17 cellular contexts compared by ENCODE assay signal in genomic region chr5:81767938-81768337, GRCh38.
"Had no signal": no experiment of that assay in that cellular context is flagged by ENCODE, and none has a peak within 500 bp of the region (broad histone marks: within the 10 kb centered on the region; RNA-seq: fewer than 3 reads in every experiment).

No MANE protein-coding gene starts in this region.

- H3K27ac ChIP-seq: cardiac muscle cell, left ventricle myocardium inferior, sigmoid colon, thyroid gland, uterus had no signal

- H3K4me3 ChIP-seq: cardiac muscle cell, left ventricle myocardium inferior, sigmoid colon, thyroid gland, uterus had no signal

- H3K4me1 ChIP-seq: thyroid gland, uterus had no signal

- H3K27me3 ChIP-seq: cardiac muscle cell, sigmoid colon, thyroid gland, uterus had no signal

- DNase-seq: activated CD4-positive, alpha-beta T cell treated with anti-CD3 and anti-CD28 coated beads, Interleukin-2, amount 10 ng/mL, durations not matched to agents 24 days and 14 days; activated CD4-positive, CD25-positive, alpha-beta regulatory T cell; activated CD8-positive, alpha-beta memory T cell treated with anti-CD3 and anti-CD28 coated beads, Interleukin-2, amount 50 U/mL, for 4 hours; activated CD8-positive, alpha-beta T cell treated with anti-CD3 and anti-CD28 coated beads, Interleukin-2, amount 10 ng/mL, durations not matched to agents 7 days and 5 days; activated naive CD8-positive, alpha-beta T cell treated with anti-CD3 and anti-CD28 coated beads, Interleukin-2, amount 10 ng/mL, durations not matched to agents 7 days and 5 days; aorta; foreskin fibroblast; hippocampal formation; kidney; left ventricle myocardium inferior; mesendoderm; sigmoid colon; stimulated activated CD4-positive, alpha-beta T cell treated with anti-CD3 and anti-CD28 coated beads, Interleukin-1b, Interleukin-23, amount 100 ng/mL, for 48 hours; thyroid gland; uterus had no signal

- H3K36me3 ChIP-seq: cardiac muscle cell, left ventricle myocardium inferior, sigmoid colon, thyroid gland, uterus had no signal

- H3K9me3 ChIP-seq: sigmoid colon, thyroid gland, uterus had no signal

- ATAC-seq: activated CD8-positive, alpha-beta T cell treated with anti-CD3 and anti-CD28 coated beads, Interleukin-2, amount 10 ng/mL, durations not matched to agents 7 days and 5 days; natural killer cell treated with Interleukin-12 subunit alpha and Interleukin-12 subunit beta and Interleukin-15 and Interleukin-18, amount 100 ng/mL, for 72 hours had no signal
